Comparison of ENCODE assay signal across 1 cellular context in genomic region chr3:72152551-72153476, GRCh38.
TF ChIP-seq lines count a peak whose summit lies in the region.

No MANE protein-coding gene starts in this region.

TF ChIP-seq in K562, 482 proteins besides CTCF, POLR2A, EP300 and RAD21 (continued from another document and continues in another):
- TF ChIP-seq ZBTB49 (CRISPR knock-in tag; IDR thresholded peaks at IDR 0.05; ENCODE audit: borderline replicate concordance) (no peak), MCM7 (IDR thresholded peaks at IDR 0.05) (no peak), MGA (IDR thresholded peaks at IDR 0.05) (peak; percentile 82), ZBED1 (IDR thresholded peaks at IDR 0.05) (no peak), ATF1 (CRISPR knock-in tag; IDR thresholded peaks at IDR 0.05) (no peak), ATF1 (tag; IDR thresholded peaks at IDR 0.05) (peak; percentile 42; the same call in 1 of the 2 replicates), ZNF174 (CRISPR knock-in tag; IDR thresholded peaks at IDR 0.05) (no peak), SAFB (IDR thresholded peaks at IDR 0.05; ENCODE audit: borderline replicate concordance, low read depth, low read length) (no peak), VEZF1 (CRISPR knock-in tag; IDR thresholded peaks at IDR 0.05) (no peak; the same call in 1 of the 2 replicates), ARNT (IDR thresholded peaks at IDR 0.05) (no peak), CREB3L1 (IDR thresholded peaks at IDR 0.05; ENCODE audit: borderline replicate concordance, low read depth) (0 out of 2 replicates have a peak, but pooled peaks have one; percentile 23), MYC (IDR thresholded peaks at IDR 0.05; ENCODE audit: low read depth, low read length) (peak; percentile 57), MYC (CRISPR knock-in tag; IDR thresholded peaks at IDR 0.05; ENCODE audit: borderline replicate concordance, low read depth) (no peak), HBP1 (CRISPR knock-in tag; IDR thresholded peaks at IDR 0.05) (no peak), CBFA2T3 (IDR thresholded peaks at IDR 0.05) (0 out of 2 replicates have a peak, but pooled peaks have one; percentile 3), ZNF395 (CRISPR knock-in tag; IDR thresholded peaks at IDR 0.05) (0 out of 2 replicates have a peak, but pooled peaks have one; percentile 56), ZNF740 (CRISPR knock-in tag; IDR thresholded peaks at IDR 0.05) (0 out of 2 replicates have a peak, but pooled peaks have one; percentile 38), ZNF740 (tag; IDR thresholded peaks at IDR 0.05) (no peak), CBX3 (IDR thresholded peaks at IDR 0.05; ENCODE audit: borderline replicate concordance in 1 of 2, low read length in 2 of 2) (0 out of 3 replicates have a peak, but pooled peaks of 1 of the 2 experiments have one; percentile 17), IRF9 (tag; IDR thresholded peaks at IDR 0.05) (no peak), BRCA1 (IDR thresholded peaks at IDR 0.05) (no peak), BRCA1 (CRISPR knock-in tag; IDR thresholded peaks at IDR 0.05) (no peak), FOXA3 (CRISPR knock-in tag; conservative IDR thresholded peaks at IDR 0.05 in 1 of 2, IDR thresholded peaks at IDR 0.05 in 1 of 2) (peak in 1 of 2 experiments; percentile 51; a peak in 1 of 4 replicates), ZNF232 (CRISPR knock-in tag; IDR thresholded peaks at IDR 0.05) (no peak), KDM1A (IDR thresholded peaks at IDR 0.05) (no peak), AFF4 (CRISPR knock-in tag; IDR thresholded peaks at IDR 0.05) (no peak)
